ENCODE assay signal across 1 cellular context in genomic region chr9:128845186-128845931, GRCh38.
TF ChIP-seq lines count a peak whose summit lies in the region.

No MANE protein-coding gene starts in this region.

TF ChIP-seq in GM23338, 12 proteins besides CTCF, POLR2A, EP300 and RAD21 (continued from another document):
- TF ChIP-seq ZNF462 (CRISPR knock-in tag; IDR thresholded peaks at IDR 0.05) = no peak
- TF ChIP-seq NANOG (IDR thresholded peaks at IDR 0.05; ENCODE audit: borderline replicate concordance) = no peak
- TF ChIP-seq ZNF114 (CRISPR knock-in tag; IDR thresholded peaks at IDR 0.05) = no peak
